Comparison of ENCODE assay signal across 23 cellular contexts in the genomic region with DNA sequence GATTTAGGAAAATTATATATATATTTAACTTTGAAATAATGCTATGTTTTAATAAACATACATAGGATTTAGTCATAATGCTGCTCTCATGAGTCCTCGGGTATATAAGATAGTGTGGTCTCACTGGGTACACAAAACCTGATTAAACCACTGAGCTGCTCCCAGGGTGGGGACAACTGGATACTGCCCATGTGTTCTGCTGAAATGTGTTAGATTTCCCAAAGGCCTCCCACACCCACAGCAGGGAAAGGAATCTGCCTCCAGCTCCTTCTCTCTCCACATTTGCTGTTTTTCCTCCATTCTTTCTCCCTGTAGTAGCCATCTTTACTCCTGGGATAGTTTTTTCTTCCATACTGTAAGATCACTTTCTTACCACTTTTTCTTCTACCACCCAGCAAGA.
DNase-seq lines count a peak whose midpoint lies in the region; ATAC-seq and TF ChIP-seq lines count a peak whose summit lies in the region.
"Had no signal": no experiment of that assay in that cellular context is flagged by ENCODE, and none has a peak within 500 bp of the region (broad histone marks: within the 10 kb centered on the region; RNA-seq: fewer than 3 reads in every experiment).

No MANE protein-coding gene starts in this region.

- H3K36me3 ChIP-seq in neural progenitor cell, result no peaks in the 10 kb centered on the region
- H3K36me3 ChIP-seq in adrenal gland (replicated peaks in 1 of 2), result no peaks in the 10 kb centered on the region

- peaks cover 58% of the 10 kb centered on the region for H3F3A ChIP-seq in neural progenitor cell (ENCODE audit: low read depth)

- POLR2A ChIA-PET in activated CD8-positive, alpha-beta T cell treated with anti-CD3 and anti-CD28 coated beads for 36 hours (lab: Charles Lee), result interaction anchor here (1.1 kb wide), 1 partner anchor 10 kb away, joined by 3 read pairs; no protein-coding TSS in a partner anchor

- intact Hi-C loops in activated CD8-positive, alpha-beta T cell treated with anti-CD3 and anti-CD28 coated beads for 36 hours (cut with micrococcal nuclease), result no loop called here
- intact Hi-C loops in adrenal gland (cut with DNase I), result no loop called here

- no peaks in the 10 kb centered on the region for H3K27me3 Mint-ChIP-seq in activated naive CD4-positive, alpha-beta T cell treated with anti-CD3 and anti-CD28 coated beads, Interleukin-2, amount 50 U/mL, for 24 hours
- no peaks in the 10 kb centered on the region for H3K27me3 Mint-ChIP-seq in activated CD8-positive, alpha-beta T cell treated with anti-CD3 and anti-CD28 coated beads for 36 hours
- no peaks in the 10 kb centered on the region for H3K27me3 Mint-ChIP-seq in effector memory CD8-positive, alpha-beta T cell
- H3K27me3 Mint-ChIP-seq in neural progenitor cell (ENCODE audit: insufficient read depth, low read depth), result peaks cover 5% of the 10 kb centered on the region

- H3K4me1 Mint-ChIP-seq in activated naive CD4-positive, alpha-beta T cell treated with anti-CD3 and anti-CD28 coated beads, Interleukin-2, amount 50 U/mL, for 24 hours, result peaks cover 50% of the 10 kb centered on the region
- peaks cover 28% of the 10 kb centered on the region for H3K4me1 Mint-ChIP-seq in activated CD8-positive, alpha-beta T cell treated with anti-CD3 and anti-CD28 coated beads for 36 hours (ENCODE audit: low read depth)
- H3K4me1 Mint-ChIP-seq in effector memory CD8-positive, alpha-beta T cell (ENCODE audit: low read depth in 2 of 2), result peaks cover 13 to 35% of the 10 kb centered on the region in 2 donors
- peaks cover 77% of the 10 kb centered on the region for H3K4me1 Mint-ChIP-seq in neural progenitor cell

- no peak overlapping the region for H3K4me3 Mint-ChIP-seq in activated naive CD4-positive, alpha-beta T cell treated with anti-CD3 and anti-CD28 coated beads, Interleukin-2, amount 50 U/mL, for 24 hours
- no peak overlapping the region for H3K4me3 Mint-ChIP-seq in activated CD8-positive, alpha-beta T cell treated with anti-CD3 and anti-CD28 coated beads for 36 hours
- no peak overlapping the region for H3K4me3 Mint-ChIP-seq in effector memory CD8-positive, alpha-beta T cell
- no peak overlapping the region for H3K4me3 Mint-ChIP-seq in neural progenitor cell
- H3K4me3 Mint-ChIP-seq: T-helper 1 cell treated with Interleukin-12 subunit alpha and Interleukin-12 subunit beta and Interleukin-4 antibody, amounts not matched to agents 30 μg/mL and 1 μg/mL, for 36 hours had no signal

- no peak for TF ChIP-seq POLR2A in adrenal gland (IDR thresholded peaks at IDR 0.05)

- no peak for DNase-seq in activated naive CD4-positive, alpha-beta T cell treated with anti-CD3 and anti-CD28 coated beads, Interleukin-2, amount 50 U/mL, for 16 hours
- DNase-seq in activated CD8-positive, alpha-beta T cell treated with anti-CD3 and anti-CD28 coated beads for 36 hours, result no peak
- no peak for DNase-seq in effector memory CD8-positive, alpha-beta T cell
- no peak for DNase-seq in neural progenitor cell (ENCODE audit: low spot score)
- DNase-seq in adrenal gland, result no peak
- no peak for DNase-seq in left lobe of liver (ENCODE audit: low spot score)
- DNase-seq: body of pancreas; C1 segment of cervical spinal cord; heart right ventricle; mesenchymal stem cell; NCI-H1048; NCI-H1694 treated with DMSO at 0.1 percent for 48 hours; NCI-H2171 treated with DMSO at 0.1 percent for 48 hours; NCI-H526; posterior cingulate gyrus; sigmoid colon; stimulated activated CD4-positive, alpha-beta T cell treated with anti-CD3 and anti-CD28 coated beads, Interleukin-15, amount 100 ng/mL, for 24 hours; stomach had no signal

- H3K4me2 ChIP-seq in neural progenitor cell, result no peak overlapping the region

- CTCF ChIA-PET in activated CD8-positive, alpha-beta T cell treated with anti-CD3 and anti-CD28 coated beads for 36 hours (lab: Charles Lee), result interaction anchor here (1.2 to 1.9 kb wide), 3 partner anchors 13 to 366 kb away, joined by 3 to 6 read pairs (median 3); no protein-coding TSS in a partner anchor

- no peaks in the 10 kb centered on the region for H4K20me1 ChIP-seq in neural progenitor cell (ENCODE audit: low read depth)

- H3K79me2 ChIP-seq in neural progenitor cell (ENCODE audit: low read depth), result no peaks in the 10 kb centered on the region

- no peaks in the 10 kb centered on the region for H3K9me3 Mint-ChIP-seq in activated naive CD4-positive, alpha-beta T cell treated with anti-CD3 and anti-CD28 coated beads, Interleukin-2, amount 50 U/mL, for 24 hours
- H3K9me3 Mint-ChIP-seq in activated CD8-positive, alpha-beta T cell treated with anti-CD3 and anti-CD28 coated beads for 36 hours, result no peaks in the 10 kb centered on the region
- H3K9me3 Mint-ChIP-seq in effector memory CD8-positive, alpha-beta T cell, result no peaks in the 10 kb centered on the region
- no peaks in the 10 kb centered on the region for H3K9me3 Mint-ChIP-seq in neural progenitor cell
- H3K9me3 Mint-ChIP-seq: T-helper 1 cell treated with Interleukin-12 subunit alpha and Interleukin-12 subunit beta and Interleukin-4 antibody, amounts not matched to agents 30 μg/mL and 1 μg/mL, for 36 hours had no signal

- peak overlapping the region; percentile 77 for H3K27ac Mint-ChIP-seq in activated naive CD4-positive, alpha-beta T cell treated with anti-CD3 and anti-CD28 coated beads, Interleukin-2, amount 50 U/mL, for 24 hours
- peak overlapping the region; percentile 2 for H3K27ac Mint-ChIP-seq in activated CD8-positive, alpha-beta T cell treated with anti-CD3 and anti-CD28 coated beads for 36 hours
- peak overlapping the region; percentile 45 to 80 for H3K27ac Mint-ChIP-seq in effector memory CD8-positive, alpha-beta T cell
- no peak overlapping the region for H3K27ac Mint-ChIP-seq in neural progenitor cell
- H3K27ac Mint-ChIP-seq: T-helper 1 cell treated with Interleukin-12 subunit alpha and Interleukin-12 subunit beta and Interleukin-4 antibody, amounts not matched to agents 30 μg/mL and 1 μg/mL, for 36 hours had no signal

- H3K9me3 ChIP-seq in neural progenitor cell (ENCODE audit: low read depth), result no peaks in the 10 kb centered on the region
- no peaks in the 10 kb centered on the region for H3K9me3 ChIP-seq in adrenal gland (replicated peaks in 1 of 3)
- H3K9me3 ChIP-seq: body of pancreas, heart right ventricle, sigmoid colon, stomach, tibial nerve had no signal

- TF ChIP-seq CTCF in activated CD8-positive, alpha-beta T cell treated with anti-CD3 and anti-CD28 coated beads for 36 hours (IDR thresholded peaks at IDR 0.05), result no peak
- no peak for TF ChIP-seq CTCF in neural progenitor cell (IDR thresholded peaks at IDR 0.05)
- TF ChIP-seq CTCF in adrenal gland (IDR thresholded peaks at IDR 0.05), result no peak

- 82 to 92% (median 87%) methylated on average over 1 of the region's 1 CpG for WGBS in adrenal gland, 4 donors

- H2AFZ ChIP-seq in neural progenitor cell (replicated peaks), result no peak overlapping the region

- H3K4me3 ChIP-seq in neural progenitor cell, result no peak overlapping the region
- no peak overlapping the region for H3K4me3 ChIP-seq in adrenal gland
- H3K4me3 ChIP-seq: body of pancreas, heart right ventricle, sigmoid colon, stomach, tibial nerve had no signal

- no peak for ATAC-seq in activated CD8-positive, alpha-beta T cell treated with anti-CD3 and anti-CD28 coated beads for 36 hours
- no peak for ATAC-seq in effector memory CD8-positive, alpha-beta T cell (replicated peaks)
- ATAC-seq in HG02798 (IDR thresholded peaks at IDR 0.05; ENCODE audit: poor library complexity, unreplicated experiment) (no peak), left lobe of liver (no peak)
- ATAC-seq: body of pancreas had no signal

- H3K9ac ChIP-seq in neural progenitor cell, result no peak overlapping the region

- H3K27ac ChIP-seq in neural progenitor cell, result peak overlapping the region; percentile 26
- no peak overlapping the region for H3K27ac ChIP-seq in adrenal gland
- H3K27ac ChIP-seq: body of pancreas, heart right ventricle, sigmoid colon, stomach, tibial nerve, VCaP had no signal

- H3K4me1 ChIP-seq in neural progenitor cell (peaks cover 90% of the 10 kb centered on the region), adrenal gland (replicated peaks in 1 of 2) (no peaks in the 10 kb centered on the region)

- H3K36me3 Mint-ChIP-seq in activated naive CD4-positive, alpha-beta T cell treated with anti-CD3 and anti-CD28 coated beads, Interleukin-2, amount 50 U/mL, for 24 hours, result peaks cover 24% of the 10 kb centered on the region
- peaks cover 74% of the 10 kb centered on the region for H3K36me3 Mint-ChIP-seq in activated CD8-positive, alpha-beta T cell treated with anti-CD3 and anti-CD28 coated beads for 36 hours (ENCODE audit: low read depth)
- peaks cover 73% of the 10 kb centered on the region for H3K36me3 Mint-ChIP-seq in effector memory CD8-positive, alpha-beta T cell (ENCODE audit: insufficient read depth)
- peaks cover 39% of the 10 kb centered on the region for H3K36me3 Mint-ChIP-seq in neural progenitor cell

- H3K27me3 ChIP-seq in neural progenitor cell (no peaks in the 10 kb centered on the region), adrenal gland (no peaks in the 10 kb centered on the region)
- H3K27me3 ChIP-seq: body of pancreas, heart right ventricle, sigmoid colon, stomach, tibial nerve had no signal
